In the genomic region with DNA sequence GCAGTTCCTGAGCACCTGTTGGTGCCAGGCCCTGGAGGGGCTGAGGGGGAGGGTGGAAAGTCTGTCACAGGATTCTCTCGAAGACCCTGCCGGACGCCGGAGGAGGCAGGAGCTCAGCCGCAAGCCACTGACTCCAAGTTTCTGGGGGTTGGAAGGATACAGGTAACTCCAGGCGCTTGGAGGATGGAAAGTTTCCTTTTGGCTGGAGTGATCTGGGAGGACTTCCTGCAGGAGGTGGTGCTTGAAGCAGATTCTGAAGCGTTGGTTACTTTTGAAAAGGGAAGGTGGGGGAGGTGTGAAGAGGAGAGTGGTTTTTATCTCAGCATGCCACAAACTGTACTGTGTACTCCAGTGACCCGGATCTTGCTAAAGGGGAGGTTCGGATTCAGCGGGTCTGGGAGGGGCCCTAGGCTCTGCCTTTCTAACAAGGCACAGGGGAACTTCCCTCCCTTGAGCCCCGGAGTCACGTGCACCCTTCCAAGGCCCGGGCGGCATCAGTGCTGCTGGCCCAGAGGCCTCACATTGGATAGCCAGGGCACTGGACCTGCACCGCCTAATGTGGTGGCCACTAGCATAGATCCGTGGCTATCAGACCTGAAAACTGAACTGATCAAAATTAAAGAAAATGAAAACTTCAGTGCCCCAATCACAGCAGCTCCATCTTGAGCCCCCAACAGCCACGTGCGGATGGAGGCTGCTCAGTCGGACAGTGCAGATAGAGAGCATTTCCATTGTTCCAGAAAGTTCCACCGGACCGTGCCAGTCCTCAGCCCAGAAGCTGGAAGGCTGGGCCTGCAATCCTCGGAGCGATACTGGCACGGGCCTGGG, we compare ENCODE assay signal across 8 cellular contexts. TPM values are rescaled to one million over a fixed set of nuclear protein-coding genes. Genes with fewer than 3 reads are reported as not detected.
DNase-seq lines count a peak whose midpoint lies in the region; ATAC-seq and TF ChIP-seq lines count a peak whose summit lies in the region.

No MANE protein-coding gene starts in this region.

- TF ChIP-seq CTCF in psoas muscle (IDR thresholded peaks at IDR 0.05), result no peak
- TF ChIP-seq CTCF in foreskin keratinocyte (conservative IDR thresholded peaks at IDR 0.05), result no peak
- TF ChIP-seq CTCF in WERI-Rb-1 (IDR thresholded peaks at IDR 0.05; ENCODE audit: low read depth, low read length), result no peak

- WGBS in psoas muscle, 3 donors, result 80 to 87% (median 85%) methylated on average over 24 of the region's 24 CpGs

- H3K4me1 Mint-ChIP-seq in activated naive CD8-positive, alpha-beta T cell treated with anti-CD3 and anti-CD28 coated beads for 36 hours, result peaks cover 65% of the 10 kb centered on the region

- H3K27ac ChIP-seq in psoas muscle (peak overlapping the region; percentile 64), foreskin keratinocyte (no peak overlapping the region), WERI-Rb-1 (no peak overlapping the region)

- H3K27me3 ChIP-seq in psoas muscle (ENCODE audit: insufficient read depth in 3 of 3, low read length in 2 of 3), result no peaks in the 10 kb centered on the region
- peaks cover 21% of the 10 kb centered on the region for H3K27me3 ChIP-seq in foreskin keratinocyte
- H3K27me3 ChIP-seq in WERI-Rb-1 (ENCODE audit: insufficient read depth, low read depth, severe bottlenecking), result no peaks in the 10 kb centered on the region

- in situ Hi-C loops in KBM-7 (cut with MboI; ENCODE audit: low pct_unique_long_range_greater_than_20kb, low sequenced_read_pairs), result no loop called here

- peak; percentile 95 to 97 for DNase-seq in AML-193 (lab: John Stamatoyannopoulos, UW)
- DNase-seq in KBM-7, result peak; percentile 97
- peak; percentile 49 for DNase-seq in activated naive CD8-positive, alpha-beta T cell treated with anti-CD3 and anti-CD28 coated beads for 36 hours
- DNase-seq in psoas muscle, result peak in 1 of 2 donors; percentile 37
- DNase-seq in foreskin keratinocyte, result no peak
- DNase-seq in WERI-Rb-1, result no peak

- H3K4me1 ChIP-seq in psoas muscle (peaks cover 68% of the 10 kb centered on the region), foreskin keratinocyte (no peaks in the 10 kb centered on the region)

- peaks cover 5% of the 10 kb centered on the region for H3K9me3 Mint-ChIP-seq in activated naive CD8-positive, alpha-beta T cell treated with anti-CD3 and anti-CD28 coated beads for 36 hours

- H3K36me3 ChIP-seq in psoas muscle (ENCODE audit: insufficient read depth in 1 of 2, low read depth in 1 of 2) (no peaks in the 10 kb centered on the region), WERI-Rb-1 (no peaks in the 10 kb centered on the region)

- peak overlapping the region; percentile 89 for H3K27ac Mint-ChIP-seq in activated naive CD8-positive, alpha-beta T cell treated with anti-CD3 and anti-CD28 coated beads for 36 hours

- ATAC-seq in GM19395 (IDR thresholded peaks at IDR 0.05; ENCODE audit: unreplicated experiment) (peak; percentile 50), psoas muscle (peak in 1 of 4 donors; percentile 16), foreskin keratinocyte (no peak), GM19324 (IDR thresholded peaks at IDR 0.05; ENCODE audit: low FRiP score, unreplicated experiment) (no peak)

- peaks cover 27% of the 10 kb centered on the region for H3K36me3 Mint-ChIP-seq in activated naive CD8-positive, alpha-beta T cell treated with anti-CD3 and anti-CD28 coated beads for 36 hours

- H3K9me3 ChIP-seq in psoas muscle (no peaks in the 10 kb centered on the region), WERI-Rb-1 (ENCODE audit: severe bottlenecking) (no peaks in the 10 kb centered on the region)

- H3K4me3 ChIP-seq in psoas muscle (no peak overlapping the region), WERI-Rb-1 (ENCODE audit: low read depth, low read length) (no peak overlapping the region)

- peak overlapping the region; percentile 51 for H3K4me3 Mint-ChIP-seq in activated naive CD8-positive, alpha-beta T cell treated with anti-CD3 and anti-CD28 coated beads for 36 hours

- no peaks in the 10 kb centered on the region for H3K27me3 Mint-ChIP-seq in activated naive CD8-positive, alpha-beta T cell treated with anti-CD3 and anti-CD28 coated beads for 36 hours

- intact Hi-C loops in psoas muscle (cut with DNase I), result no loop called here

RNA-seq across cellular contexts. Expression of a gene that starts 42.2 kb away (rescaled TPM):
- total RNA-seq in activated naive CD8-positive, alpha-beta T cell treated with anti-CD3 and anti-CD28 coated beads for 36 hours, result 10 to 100 TPM; 25.1 to 27.6 TPM
- total RNA-seq in psoas muscle (10 to 100 TPM; 47.0 to 90.5 (median 64.6) TPM), foreskin keratinocyte (5.9 and 8.2 TPM in 2 replicates)
- polyA plus RNA-seq in psoas muscle (10 to 100 TPM; 10.8 to 34.7 (median 22.0) TPM), foreskin keratinocyte (1.9 and 2.1 TPM in 2 replicates)

Comparison
In these comparisons a context has a peak if more than half of its experiments do, and no peak if none do; other contexts are left out.
1. DNase-seq: peak in AML-193 (2 of 2), KBM-7 (single experiment) and activated naive CD8-positive, alpha-beta T cell treated with anti-CD3 and anti-CD28 coated beads for 36 hours (single experiment); none in foreskin keratinocyte (0 of 2) and WERI-Rb-1 (single experiment).